8 cellular contexts compared by ENCODE assay signal in genomic region chr20:35284267-35284991, GRCh38. TPM values are rescaled to one million over a fixed set of nuclear protein-coding genes. Genes with fewer than 3 reads are reported as not detected.
DNase-seq lines count a peak whose midpoint lies in the region; ATAC-seq and FAIRE-seq lines count a peak whose summit lies in the region.

Gene EIF6 (minus strand): TSS chr20:35284772. CDS start chr20:35284487, 285 bp downstream.

- ATAC-seq in HG02588 (IDR thresholded peaks at IDR 0.05; ENCODE audit: unreplicated experiment) (peak; percentile 57), T-helper 17 cell (peak; percentile 72), right cardiac atrium (peak; percentile 92 to 93)

- H3K27ac ChIP-seq in angular gyrus (ENCODE audit: low read depth, low read length): peak within 1 kb of the TSS; percentile 85
- peak within 1 kb of the TSS; percentile 73 for H3K27ac ChIP-seq in right cardiac atrium (ENCODE audit: low read length)

- no peaks in the 10 kb centered on the region for H3K27me3 Mint-ChIP-seq in T-helper 17 cell

- no peaks in the 10 kb centered on the region for H3K9me3 ChIP-seq in T-helper 17 cell (ENCODE audit: control insufficient read depth, low read length, poor library complexity, severe bottlenecking)
- H3K9me3 ChIP-seq in right cardiac atrium (ENCODE audit: control insufficient read depth, low read length): no peaks in the 10 kb centered on the region

- H3K4me1 Mint-ChIP-seq in T-helper 17 cell: peaks cover 22% of the 10 kb centered on the region

- H3K27ac Mint-ChIP-seq in T-helper 17 cell: peak within 1 kb of the TSS; percentile 97

- DNase-seq in GM03348 (ENCODE audit: low spot score) (peak; percentile 93), NCI-H146 treated with DMSO at 0.1 percent for 48 hours (lab: John Stamatoyannopoulos, UW; ENCODE audit: unreplicated experiment) (peak; percentile 80), T-helper 17 cell (peak; percentile 36 to 43 (median 42)), right cardiac atrium (peak; percentile 87 to 95 (median 93)), pulmonary artery endothelial cell (ENCODE audit: low read depth, low spot score) (no peak), urothelium cell line (ENCODE audit: low spot score) (peak; percentile 94)

- H3K4me3 ChIP-seq in right cardiac atrium (ENCODE audit: low read length): peak within 1 kb of the TSS; percentile 92

- intact Hi-C loops in right cardiac atrium (cut with DNase I): no loop called here

- peaks cover 2% of the 10 kb centered on the region for H3K4me1 ChIP-seq in right cardiac atrium (ENCODE audit: control insufficient read depth, insufficient read depth, low read length)

- WGBS in right cardiac atrium: under 1% methylated on average over 61 of the region's 61 CpGs

- peaks cover 2% of the 10 kb centered on the region for H3K36me3 Mint-ChIP-seq in T-helper 17 cell (ENCODE audit: low read depth)

- H3K27me3 ChIP-seq in right cardiac atrium (ENCODE audit: control insufficient read depth, insufficient read depth): no peaks in the 10 kb centered on the region

- FAIRE-seq in urothelium cell line (lab: Jason Lieb, UNC): no peak

- peak within 1 kb of the TSS; percentile 99 for H3K4me3 Mint-ChIP-seq in T-helper 17 cell

RNA-seq across cellular contexts. Expression of gene EIF6, which starts in this region (rescaled TPM):
- total RNA-seq in T-helper 17 cell (10 to 100 TPM; 39.4 to 43.6 TPM), right cardiac atrium (10 to 100 TPM; 36.2 to 57.3 (median 41.4) TPM), pulmonary artery endothelial cell (171 and 206 TPM in 2 replicates)
- polyA plus RNA-seq in right cardiac atrium: 37.7 TPM
